10 cellular contexts compared by ENCODE assay signal in genomic region chr12:49451468-49452259, GRCh38.
A peak's percentile ranks its signal among the peaks of the same experiment; 100 is the strongest.
DNase-seq lines count a peak whose midpoint lies in the region; ATAC-seq and TF ChIP-seq lines count a peak whose summit lies in the region.
"Had no signal": no experiment of that assay in that cellular context is flagged by ENCODE, and none has a peak within 500 bp of the region (broad histone marks: within the 10 kb centered on the region; RNA-seq: fewer than 3 reads in every experiment).

No MANE protein-coding gene starts in this region.

- TF ChIP-seq CTCF in GM10248 (IDR thresholded peaks at IDR 0.05; ENCODE audit: control extremely low read depth, extremely low read depth, low read depth, missing control alignments): no peak

- POLR2A ChIA-PET in GM10248 (lab: Yijun Ruan, JAX): no interaction called here

- CTCF ChIA-PET in GM10248 (lab: Yijun Ruan, JAX): interaction anchor here (0.8 to 1.6 kb wide), 7 partner anchors 9 to 129 kb away, joined by 3 to 5 read pairs (median 3); no protein-coding TSS in a partner anchor

- DNase-seq in GM10248 (ENCODE audit: extremely low spot score) (peak; percentile 79), sciatic nerve (ENCODE audit: low spot score) (no peak), NOMO-1 treated with DMSO at 0.1 percent for 48 hours (lab: John Stamatoyannopoulos, UW; ENCODE audit: unreplicated experiment) (no peak)
- no peak for DNase-seq in stimulated activated CD4-positive, alpha-beta T cell treated with anti-CD3 and anti-CD28 coated beads, Interleukin-15, amount 100 ng/mL, for 24 hours
- DNase-seq: glutamatergic neuron, mesenchymal stem cell had no signal

- peak; percentile 88 for ATAC-seq in GM18858 (IDR thresholded peaks at IDR 0.05; ENCODE audit: unreplicated experiment)
- ATAC-seq in HG02610 (IDR thresholded peaks at IDR 0.05; ENCODE audit: unreplicated experiment): peak; percentile 80
- peak; percentile 73 for ATAC-seq in HG03571 (IDR thresholded peaks at IDR 0.05; ENCODE audit: unreplicated experiment)
- ATAC-seq in sciatic nerve: no peak
- no peak for ATAC-seq in GM19397 (IDR thresholded peaks at IDR 0.05; ENCODE audit: unreplicated experiment)

- intact Hi-C loops in sciatic nerve (cut with DNase I): no loop called here

Comparison
In these comparisons a context has a peak if more than half of its experiments do, and no peak if none do; other contexts are left out.
1. ATAC-seq: peak in GM18858 (single experiment), HG02610 (single experiment) and HG03571 (single experiment); none in sciatic nerve (single experiment) and GM19397 (single experiment).